8 cellular contexts compared by ENCODE assay signal in the genomic region with DNA sequence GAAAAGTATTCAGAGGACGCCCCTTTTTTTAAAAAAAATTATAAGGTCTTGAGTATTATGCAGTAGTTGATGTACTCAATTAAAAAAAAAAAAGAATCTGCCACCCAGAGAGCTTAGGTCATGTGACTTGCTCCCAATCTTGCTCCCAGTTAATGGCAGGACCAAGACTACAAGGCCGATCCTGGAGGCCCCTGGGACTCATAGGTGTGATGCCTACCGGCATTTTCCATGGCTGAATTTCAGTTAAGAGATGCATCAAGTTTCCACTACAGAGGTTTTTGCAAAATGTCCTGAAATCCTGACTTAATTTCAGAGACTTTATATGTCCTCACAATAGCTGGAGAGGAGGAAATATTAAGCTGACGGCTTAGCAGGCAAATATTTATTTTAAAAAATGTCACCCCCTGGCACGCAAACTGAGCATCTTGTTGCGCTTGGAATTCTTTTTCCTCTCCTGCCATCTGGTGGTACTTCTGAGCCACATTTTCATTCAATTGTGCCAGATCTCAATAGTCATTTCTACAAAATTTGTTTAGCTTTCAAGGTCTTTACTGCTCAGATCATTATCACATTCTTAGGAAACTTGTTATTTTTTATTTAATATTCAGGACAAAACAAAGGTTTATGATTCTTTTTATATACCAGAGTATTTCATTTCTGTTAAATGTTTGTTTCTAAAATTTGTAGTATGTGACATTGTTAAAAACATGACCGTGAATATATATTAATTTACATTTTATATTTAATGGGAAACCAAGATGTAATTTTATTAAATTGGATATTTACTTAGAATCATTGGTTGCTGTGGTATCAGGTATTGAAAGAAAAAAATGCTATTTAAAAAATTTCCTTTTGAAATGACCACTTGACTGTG.
A peak's percentile ranks its signal among the peaks of the same experiment; 100 is the strongest.
DNase-seq lines count a peak whose midpoint lies in the region; ATAC-seq, FAIRE-seq and TF ChIP-seq lines count a peak whose summit lies in the region.

No MANE protein-coding gene starts in this region.

- no peaks in the 10 kb centered on the region for H3K9me1 ChIP-seq in keratinocyte (ENCODE audit: control insufficient read depth, extremely low read depth, insufficient read depth, low read length)

- H3K79me2 ChIP-seq in Loucy (ENCODE audit: insufficient read depth, low read length) (no peaks in the 10 kb centered on the region), keratinocyte (ENCODE audit: control insufficient read depth, insufficient read depth, low read length) (no peaks in the 10 kb centered on the region)

- H4K20me1 ChIP-seq in Loucy (ENCODE audit: insufficient read depth, low read length, poor library complexity, severe bottlenecking) (no peaks in the 10 kb centered on the region), keratinocyte (ENCODE audit: control insufficient read depth, extremely low read depth, insufficient read depth, low read length) (no peaks in the 10 kb centered on the region)

- no peak overlapping the region for H3K4me3 Mint-ChIP-seq in activated CD8-positive, alpha-beta T cell treated with anti-CD3 and anti-CD28 coated beads, Interleukin-2, amount 10 ng/mL, durations not matched to agents 7 days and 5 days
- H3K4me3 Mint-ChIP-seq in type B pancreatic cell (no peak overlapping the region), T-helper 17 cell (no peak overlapping the region)
- no peak overlapping the region for H3K4me3 Mint-ChIP-seq in activated T-helper 17 cell treated with anti-CD3 and anti-CD28 coated beads, Interleukin-2, amount 50 U/mL, for 72 hours

- no peaks in the 10 kb centered on the region for H3K36me3 Mint-ChIP-seq in activated CD8-positive, alpha-beta T cell treated with anti-CD3 and anti-CD28 coated beads, Interleukin-2, amount 10 ng/mL, durations not matched to agents 7 days and 5 days (ENCODE audit: low read depth)
- H3K36me3 Mint-ChIP-seq in type B pancreatic cell, result peaks cover 4% of the 10 kb centered on the region
- no peaks in the 10 kb centered on the region for H3K36me3 Mint-ChIP-seq in activated T-helper 17 cell treated with anti-CD3 and anti-CD28 coated beads, Interleukin-2, amount 50 U/mL, for 72 hours (ENCODE audit: low read depth)
- no peaks in the 10 kb centered on the region for H3K36me3 Mint-ChIP-seq in T-helper 17 cell (ENCODE audit: low read depth)

- TF ChIP-seq CTCF in Loucy (conservative IDR thresholded peaks at IDR 0.05; ENCODE audit: low read length) (peak; percentile 75), keratinocyte (optimal IDR thresholded peaks at IDR 0.05 in 1 of 3, IDR thresholded peaks at IDR 0.05 in 1 of 3, conservative IDR thresholded peaks at IDR 0.05 in 1 of 3; ENCODE audit: extremely low read depth in 1 of 3, insufficient read depth in 2 of 3, low read length in 3 of 3) (peak; percentile 52 to 66 (median 62)), type B pancreatic cell (conservative IDR thresholded peaks at IDR 0.05) (peak; percentile 80)

- no peak overlapping the region for H3K4me2 ChIP-seq in Loucy (ENCODE audit: low read depth, low read length, poor library complexity, severe bottlenecking)
- H3K4me2 ChIP-seq in keratinocyte (ENCODE audit: control insufficient read depth, extremely low read depth, insufficient read depth, low read depth, low read length), result peak overlapping the region; percentile 54

- H3F3A ChIP-seq in Loucy (ENCODE audit: low read depth), result no peaks in the 10 kb centered on the region

- H3K4me3 ChIP-seq in Loucy (ENCODE audit: low read length, poor library complexity, severe bottlenecking) (no peak overlapping the region), keratinocyte (ENCODE audit: control insufficient read depth in 2 of 3, extremely low read depth in 1 of 3, insufficient read depth in 2 of 3, low read depth in 1 of 3, low read length in 3 of 3) (peak overlapping the region in 1 of 3 experiments; percentile 9)

- H3K27me3 Mint-ChIP-seq in activated CD8-positive, alpha-beta T cell treated with anti-CD3 and anti-CD28 coated beads, Interleukin-2, amount 10 ng/mL, durations not matched to agents 7 days and 5 days (ENCODE audit: low read depth), result peaks cover 35% of the 10 kb centered on the region
- H3K27me3 Mint-ChIP-seq in type B pancreatic cell, result no peaks in the 10 kb centered on the region
- peaks cover 11% of the 10 kb centered on the region for H3K27me3 Mint-ChIP-seq in activated T-helper 17 cell treated with anti-CD3 and anti-CD28 coated beads, Interleukin-2, amount 50 U/mL, for 72 hours
- H3K27me3 Mint-ChIP-seq in T-helper 17 cell, result peaks cover 4% of the 10 kb centered on the region

- H3K27ac Mint-ChIP-seq in activated CD8-positive, alpha-beta T cell treated with anti-CD3 and anti-CD28 coated beads, Interleukin-2, amount 10 ng/mL, durations not matched to agents 7 days and 5 days, result no peak overlapping the region
- H3K27ac Mint-ChIP-seq in type B pancreatic cell, result peak overlapping the region; percentile 50
- H3K27ac Mint-ChIP-seq in activated T-helper 17 cell treated with anti-CD3 and anti-CD28 coated beads, Interleukin-2, amount 50 U/mL, for 72 hours, result no peak overlapping the region
- H3K27ac Mint-ChIP-seq in T-helper 17 cell, result no peak overlapping the region

- DNase-seq in EH (ENCODE audit: low read depth) (peak; percentile 65), keratinocyte (ENCODE audit: low read depth, low spot score) (no peak), type B pancreatic cell (ENCODE audit: extremely low spot score, unreplicated experiment) (no peak), T-helper 17 cell (no peak)
- DNase-seq in activated CD8-positive, alpha-beta T cell treated with anti-CD3 and anti-CD28 coated beads, Interleukin-2, amount 10 ng/mL, durations not matched to agents 7 days and 5 days, result peak; percentile 23

- no peaks in the 10 kb centered on the region for H3K9me2 ChIP-seq in Loucy (replicated peaks; ENCODE audit: low read depth, low read length)

- peaks cover 14% of the 10 kb centered on the region for H3K4me1 Mint-ChIP-seq in activated CD8-positive, alpha-beta T cell treated with anti-CD3 and anti-CD28 coated beads, Interleukin-2, amount 10 ng/mL, durations not matched to agents 7 days and 5 days (ENCODE audit: low read depth)
- H3K4me1 Mint-ChIP-seq in type B pancreatic cell (ENCODE audit: unreplicated experiment) (peaks cover 37% of the 10 kb centered on the region), T-helper 17 cell (peaks cover 3% of the 10 kb centered on the region)
- H3K4me1 Mint-ChIP-seq in activated T-helper 17 cell treated with anti-CD3 and anti-CD28 coated beads, Interleukin-2, amount 50 U/mL, for 72 hours, result peaks cover under 1% of the 10 kb centered on the region

- FAIRE-seq in keratinocyte (lab: Jason Lieb, UNC), result peak; percentile 71

- peak overlapping the region; percentile 13 for H3K27ac ChIP-seq in keratinocyte (ENCODE audit: control insufficient read depth, insufficient read depth, low read length)

- no peaks in the 10 kb centered on the region for H3K36me3 ChIP-seq in Loucy (ENCODE audit: insufficient read depth, low read length)
- H3K36me3 ChIP-seq in keratinocyte (ENCODE audit: control insufficient read depth in 2 of 2, extremely low read depth in 1 of 2, insufficient read depth in 2 of 2, low read length in 2 of 2), result no peaks in the 10 kb centered on the region

- H2AFZ ChIP-seq in Loucy (ENCODE audit: low read length), result no peak overlapping the region
- no peak overlapping the region for H2AFZ ChIP-seq in keratinocyte (ENCODE audit: control insufficient read depth, low read length)

- no peaks in the 10 kb centered on the region for H3K9me3 Mint-ChIP-seq in activated CD8-positive, alpha-beta T cell treated with anti-CD3 and anti-CD28 coated beads, Interleukin-2, amount 10 ng/mL, durations not matched to agents 7 days and 5 days (ENCODE audit: insufficient read depth)
- H3K9me3 Mint-ChIP-seq in type B pancreatic cell, result peaks cover 8% of the 10 kb centered on the region
- H3K9me3 Mint-ChIP-seq in activated T-helper 17 cell treated with anti-CD3 and anti-CD28 coated beads, Interleukin-2, amount 50 U/mL, for 72 hours, result no peaks in the 10 kb centered on the region

- POLR2A ChIA-PET in activated CD8-positive, alpha-beta T cell treated with anti-CD3 and anti-CD28 coated beads, Interleukin-2, amount 10 ng/mL, durations not matched to agents 7 days and 5 days (lab: Charles Lee), result no interaction called here

- H3K4me1 ChIP-seq in Loucy (ENCODE audit: insufficient read depth, low read length, poor library complexity, severe bottlenecking) (peaks cover 3% of the 10 kb centered on the region), keratinocyte (ENCODE audit: control insufficient read depth, extremely low read depth, insufficient read depth, low read length) (peaks cover 21% of the 10 kb centered on the region)

- dilution Hi-C loops in keratinocyte (cut with MboI; ENCODE audit: extremely low pct_ligation_motif_present, low sequenced_read_pairs), result no loop called here

- H3K27me3 ChIP-seq in Loucy (ENCODE audit: insufficient read depth, low read length, poor library complexity, severe bottlenecking) (peaks cover 14% of the 10 kb centered on the region), keratinocyte (ENCODE audit: control insufficient read depth, extremely low read depth, insufficient read depth, low read length) (no peaks in the 10 kb centered on the region)

- H3K9me3 ChIP-seq in Loucy (ENCODE audit: insufficient read depth, low read depth, low read length), result no peaks in the 10 kb centered on the region
- no peaks in the 10 kb centered on the region for H3K9me3 ChIP-seq in keratinocyte (ENCODE audit: control insufficient read depth, low read depth, low read length)
- H3K9me3 ChIP-seq in T-helper 17 cell (ENCODE audit: control insufficient read depth, low read length, poor library complexity, severe bottlenecking), result no peaks in the 10 kb centered on the region

- no peak for ATAC-seq in activated CD8-positive, alpha-beta T cell treated with anti-CD3 and anti-CD28 coated beads, Interleukin-2, amount 10 ng/mL, durations not matched to agents 7 days and 5 days
- no peak for ATAC-seq in activated T-helper 17 cell treated with anti-CD3 and anti-CD28 coated beads, Interleukin-2, amount 50 U/mL, for 72 hours (replicated peaks)
- no peak for ATAC-seq in T-helper 17 cell
- no peak for ATAC-seq in HG03039 (IDR thresholded peaks at IDR 0.05; ENCODE audit: unreplicated experiment)

- no peak overlapping the region for H3K9ac ChIP-seq in Loucy (ENCODE audit: low read depth, low read length, poor library complexity, severe bottlenecking)
- H3K9ac ChIP-seq in keratinocyte (ENCODE audit: control insufficient read depth, extremely low read depth, insufficient read depth, low read length), result no peak overlapping the region

- CTCF ChIA-PET in activated CD8-positive, alpha-beta T cell treated with anti-CD3 and anti-CD28 coated beads, Interleukin-2, amount 10 ng/mL, durations not matched to agents 7 days and 5 days (lab: Charles Lee), result no interaction called here

Comparison
In these comparisons a context has a peak if more than half of its experiments do, and no peak if none do; other contexts are left out.
1. DNase-seq: peak in EH (single experiment) and activated CD8-positive, alpha-beta T cell treated with anti-CD3 and anti-CD28 coated beads, Interleukin-2, amount 10 ng/mL, durations not matched to agents 7 days and 5 days (single experiment); none in keratinocyte (single experiment), type B pancreatic cell (single experiment) and T-helper 17 cell (0 of 3).
2. Peak in every context shown above with its lines, with median percentiles within 50 percentile points of each other: CTCF ChIP-seq.